In genomic region chr1:109531826-109532364, GRCh38 we compare ENCODE assay signal across 9 cellular contexts. TPM values are rescaled to one million over a fixed set of nuclear protein-coding genes. Genes with fewer than 3 reads are reported as not detected.
DNase-seq lines count a peak whose midpoint lies in the region; ATAC-seq and TF ChIP-seq lines count a peak whose summit lies in the region.
"Had no signal": no experiment of that assay in that cellular context is flagged by ENCODE, and none has a peak within 500 bp of the region (broad histone marks: within the 10 kb centered on the region; RNA-seq: fewer than 3 reads in every experiment).

No MANE protein-coding gene starts in this region.

- in situ Hi-C loops in IMR-90 (cut with MboI; ENCODE audit: low sequenced_read_pairs), result loop anchor here (5.0 to 10.0 kb wide), 2 partner anchors 35 to 267 kb away; no protein-coding TSS in a partner anchor

- peak; percentile 20 for DNase-seq in activated CD4-positive, alpha-beta T cell treated with anti-CD3 and anti-CD28 coated beads for 36 hours
- no peak for DNase-seq in activated CD4-positive, alpha-beta T cell treated with anti-CD3 and anti-CD28 coated beads for 48 hours
- no peak for DNase-seq in IMR-90
- DNase-seq in dorsolateral prefrontal cortex, result no peak
- no peak for DNase-seq in RPMI8226
- DNase-seq in H7, result no peak
- DNase-seq: esophagus squamous epithelium had no signal

- no peak overlapping the region for H4K5ac ChIP-seq in IMR-90 (ENCODE audit: low read depth, low read length)

- H3K9me3 ChIP-seq in IMR-90 (ENCODE audit: control insufficient read depth, insufficient read depth, low read length) (no peaks in the 10 kb centered on the region), skeletal muscle tissue (ENCODE audit: control insufficient read depth in 3 of 3, low read length in 3 of 3) (no peaks in the 10 kb centered on the region)
- H3K9me3 ChIP-seq: esophagus squamous epithelium had no signal

- H3K9me1 ChIP-seq in IMR-90 (ENCODE audit: insufficient read depth, low read length), result no peaks in the 10 kb centered on the region; the same call in 1 of the 2 replicates

- H3K4me1 ChIP-seq in IMR-90 (ENCODE audit: control insufficient read depth, insufficient read depth, low read length) (peaks cover 7% of the 10 kb centered on the region), skeletal muscle tissue (ENCODE audit: control insufficient read depth in 3 of 3, insufficient read depth in 3 of 3, low read length in 3 of 3) (peaks cover 71 to 79% (median 71%) of the 10 kb centered on the region in 3 donors)

- H4K8ac ChIP-seq in IMR-90 (ENCODE audit: low read depth in 2 of 2, low read length in 2 of 2), result no peak overlapping the region; a peak in 1 of 4 replicates

- no peak overlapping the region for H2BK20ac ChIP-seq in IMR-90 (ENCODE audit: low read depth, low read length)

- H2AK5ac ChIP-seq in IMR-90 (ENCODE audit: low read depth, low read length), result no peak overlapping the region; the same call in 1 of the 2 replicates

- H3K4me3 ChIP-seq in IMR-90 (ENCODE audit: insufficient read depth, low read depth, low read length), result no peak overlapping the region
- H3K4me3 ChIP-seq in dorsolateral prefrontal cortex, result peak overlapping the region in 51 of 59 donors; percentile 3 to 59 (median 34)
- H3K4me3 ChIP-seq in skeletal muscle tissue (ENCODE audit: low read length in 3 of 3), result peak overlapping the region; percentile 49 to 63 (median 49)
- H3K4me3 ChIP-seq in H7 (ENCODE audit: insufficient read depth, low read depth, low read length), result no peak overlapping the region

- TF ChIP-seq RAD21 in IMR-90 (IDR thresholded peaks at IDR 0.05; ENCODE audit: low read length), result no peak

- H3K27me3 Mint-ChIP-seq in activated CD4-positive, alpha-beta T cell treated with anti-CD3 and anti-CD28 coated beads for 36 hours, result no peaks in the 10 kb centered on the region

- TF ChIP-seq CTCF in IMR-90 (conservative IDR thresholded peaks at IDR 0.05; ENCODE audit: low read depth, low read length) (no peak), dorsolateral prefrontal cortex (IDR thresholded peaks at IDR 0.05 in 54 of 56, conservative IDR thresholded peaks at IDR 0.05 in 2 of 56; ENCODE audit: low read depth in 1 of 56, partially characterized antibody in 56 of 56) (no peak)

- H3K9ac ChIP-seq in IMR-90 (ENCODE audit: low read depth, low read length) (no peak overlapping the region), skeletal muscle tissue (ENCODE audit: low read depth in 1 of 3, low read length in 3 of 3) (peak overlapping the region; percentile 30 to 79 (median 67))

- no peak overlapping the region for H3K14ac ChIP-seq in IMR-90 (replicated peaks; ENCODE audit: low read depth, low read length)

- H3K27ac Mint-ChIP-seq in activated CD4-positive, alpha-beta T cell treated with anti-CD3 and anti-CD28 coated beads for 36 hours, result peak overlapping the region; percentile 71

- H3K23ac ChIP-seq in IMR-90 (ENCODE audit: low read depth, low read length), result no peak overlapping the region

- peak overlapping the region; percentile 89 for H2AK9ac ChIP-seq in IMR-90 (replicated peaks; ENCODE audit: low read depth, low read length, poor library complexity)

- intact Hi-C loops in activated CD4-positive, alpha-beta T cell treated with anti-CD3 and anti-CD28 coated beads for 36 hours (cut with DNase I, micrococcal nuclease), result loop anchor here (1.0 to 2.0 kb wide), 13 partner anchors 34 to 489 kb away; partner anchors contain the start of genes CYB561D1 (in 2 of the 2), PSMA5 (in 2 of the 2), PSRC1 (in 1 of the 2) and WDR47 (in 1 of the 2)
- intact Hi-C loops in IMR-90 (cut with micrococcal nuclease), result loop anchor here (1.0 to 5.0 kb wide), 6 partner anchors 34 to 270 kb away; partner anchors contain the start of genes CYB561D1 and PSMA5
- intact Hi-C loops in dorsolateral prefrontal cortex (cut with DNase I), result loop anchor here (1.0 to 5.0 kb wide), 5 partner anchors 38 to 250 kb away; partner anchors contain the start of genes PSMA5 (in 2 of the 2), CYB561D1 (in 1 of the 2) and PSRC1 (in 1 of the 2)

- no peak for TF ChIP-seq POLR2A in IMR-90 (IDR thresholded peaks at IDR 0.05; ENCODE audit: low read depth, low read length)

- no peak overlapping the region for H3K56ac ChIP-seq in IMR-90 (ENCODE audit: extremely low read depth, insufficient read depth, low read length)

- H3K4me2 ChIP-seq in IMR-90 (ENCODE audit: low read depth, low read length), result no peak overlapping the region

- BruUV-seq in IMR-90 (replicated peaks; lab: Mats Ljungman, UMichigan), result no TSS peak

- WGBS in IMR-90 (ENCODE audit: extremely low coverage in 2 of 2, insufficient read length in 1 of 2), 2 experiments, result 100% methylated on average over 3 of the region's 16 CpGs; no CpG with 5 or more reads in 1 of the 2 experiments

- ATAC-seq in activated CD4-positive, alpha-beta T cell treated with anti-CD3 and anti-CD28 coated beads for 36 hours, result no peak
- no peak for ATAC-seq in IMR-90 (ENCODE audit: low read depth)
- no peak for ATAC-seq in GM19397 (IDR thresholded peaks at IDR 0.05; ENCODE audit: unreplicated experiment)

- dilution Hi-C loops in IMR-90 (cut with HindIII; ENCODE audit: low sequenced_read_pairs, unreplicated experiment), result no loop called here

- H3K4me1 Mint-ChIP-seq in activated CD4-positive, alpha-beta T cell treated with anti-CD3 and anti-CD28 coated beads for 36 hours, result peaks cover 22% of the 10 kb centered on the region

- H2BK5ac ChIP-seq in IMR-90 (ENCODE audit: low read depth, low read length, poor library complexity, severe bottlenecking), result no peak overlapping the region

- H2AFZ ChIP-seq in IMR-90 (replicated peaks; ENCODE audit: low read length, poor library complexity), result peak overlapping the region; percentile 88

- no peak overlapping the region for H3K4ac ChIP-seq in IMR-90 (ENCODE audit: low read depth, low read length)

- H2BK120ac ChIP-seq in IMR-90 (ENCODE audit: low read depth, low read length), result no peak overlapping the region

- POLR2A ChIA-PET in activated CD4-positive, alpha-beta T cell treated with anti-CD3 and anti-CD28 coated beads for 36 hours (lab: Charles Lee), result interaction anchor here (0.6 to 1.6 kb wide), 6 partner anchors 27 to 864 kb away, joined by 3 to 11 read pairs (median 4); partner anchors contain the start of genes CYB561D1 and PSMA5
- POLR2A ChIA-PET in IMR-90 (lab: Charles Lee; ENCODE audit: unreplicated experiment), result interaction anchor here (0.6 kb wide), 1 partner anchor 48 kb away, joined by 3 read pairs; no protein-coding TSS in a partner anchor

- H2BK15ac ChIP-seq in IMR-90 (ENCODE audit: low read depth, low read length), result no peak overlapping the region; the same call in 2 of the 3 replicates

- no peaks in the 10 kb centered on the region for H3K36me3 Mint-ChIP-seq in activated CD4-positive, alpha-beta T cell treated with anti-CD3 and anti-CD28 coated beads for 36 hours (ENCODE audit: low read depth)

- H3K9me3 Mint-ChIP-seq in activated CD4-positive, alpha-beta T cell treated with anti-CD3 and anti-CD28 coated beads for 36 hours (ENCODE audit: low read depth), result no peaks in the 10 kb centered on the region

- H3K4me3 Mint-ChIP-seq in activated CD4-positive, alpha-beta T cell treated with anti-CD3 and anti-CD28 coated beads for 36 hours, result no peak overlapping the region

- H3K27me3 ChIP-seq in IMR-90 (ENCODE audit: control insufficient read depth, insufficient read depth, low read length), result peaks cover 11% of the 10 kb centered on the region
- H3K27me3 ChIP-seq in dorsolateral prefrontal cortex, result no peaks in the 10 kb centered on the region
- no peaks in the 10 kb centered on the region for H3K27me3 ChIP-seq in skeletal muscle tissue (ENCODE audit: control insufficient read depth in 3 of 3, insufficient read depth in 3 of 3, low read length in 3 of 3)
- H3K27me3 ChIP-seq in H7 (ENCODE audit: control insufficient read depth, insufficient read depth, low read length), result peaks cover 2% of the 10 kb centered on the region; the same call in 1 of the 2 replicates
- H3K27me3 ChIP-seq: esophagus squamous epithelium had no signal

- H3K18ac ChIP-seq in IMR-90 (ENCODE audit: low read depth, low read length), result no peak overlapping the region

- no peak overlapping the region for H3K27ac ChIP-seq in IMR-90 (ENCODE audit: insufficient read depth, low read length)
- peak overlapping the region in 56 of 59 donors; percentile 35 to 92 (median 84) for H3K27ac ChIP-seq in dorsolateral prefrontal cortex
- H3K27ac ChIP-seq in skeletal muscle tissue (ENCODE audit: low read depth, low read length), result peak overlapping the region; percentile 88

- no peak overlapping the region for H4K91ac ChIP-seq in IMR-90 (ENCODE audit: insufficient read depth, low read depth, low read length)

- CTCF ChIA-PET in activated CD4-positive, alpha-beta T cell treated with anti-CD3 and anti-CD28 coated beads for 36 hours (lab: Charles Lee), result interaction anchor here (0.6 to 21.9 kb wide), 43 partner anchors 8 to 781 kb away, joined by 3 to 864 read pairs (median 5); partner anchors contain the start of genes AHCYL1, AMIGO1, ATXN7L2 and CYB561D1
- CTCF ChIA-PET in IMR-90 (lab: Yijun Ruan, JAX), result interaction anchor here (0.8 to 3.2 kb wide), 13 partner anchors 10 to 130 kb away, joined by 3 to 75 read pairs (median 6); partner anchors contain the start of genes AMIGO1, ATXN7L2 and CYB561D1

- H3K36me3 ChIP-seq in IMR-90 (ENCODE audit: control insufficient read depth, insufficient read depth, low read length) (no peaks in the 10 kb centered on the region), skeletal muscle tissue (ENCODE audit: control insufficient read depth in 3 of 3, insufficient read depth in 3 of 3, low read length in 3 of 3) (no peaks in the 10 kb centered on the region), H7 (replicated peaks; ENCODE audit: control insufficient read depth, insufficient read depth, low read length) (no peaks in the 10 kb centered on the region)
- H3K36me3 ChIP-seq: esophagus squamous epithelium had no signal

- no peaks in the 10 kb centered on the region for H4K20me1 ChIP-seq in IMR-90 (ENCODE audit: insufficient read depth, low read length)

- no peaks in the 10 kb centered on the region for H3K79me1 ChIP-seq in IMR-90 (ENCODE audit: low read depth in 1 of 2, low read length in 2 of 2)

RNA-seq across cellular contexts. Expression of gene GPR61, which starts 7.8 kb away (rescaled TPM):
- total RNA-seq in activated CD4-positive, alpha-beta T cell treated with anti-CD3 and anti-CD28 coated beads for 36 hours, result under 1 TPM in 1 of 2 experiments, not detected in 1; 0.34 TPM
- total RNA-seq in IMR-90 (2012; rRNA removed) (under 0.01 TPM in 1 of 2 replicates, not detected in the other), dorsolateral prefrontal cortex (10 to 100 TPM in 119 of 120 experiments, 1 to 10 TPM in 1; 8.5 to 48.4 (median 29.2) TPM), skeletal muscle tissue (0.52 TPM)
- not detected in 2 replicates for polyA plus RNA-seq in IMR-90 (2012; rRNA removed)
- polyA plus RNA-seq in IMR-90 (2012; cell fraction: cytosol; rRNA removed), result not detected in 2 replicates
- 0.09 TPM in 1 of 2 replicates, not detected in the other for polyA plus RNA-seq in IMR-90 (2012; cell fraction: nucleus; rRNA removed; ENCODE audit: low replicate concordance)
- total RNA-seq in H7 (2014; rRNA removed; shearing (Covaris generic)), result 0.17 TPM in 1 of 2 replicates, not detected in the other
- total RNA-seq: esophagus squamous epithelium had no signal

RNA-seq across cellular contexts. Expression of gene GNAI3, which starts 16.5 kb away (rescaled TPM):
- 1 to 10 TPM; 7.1 to 9.6 TPM for total RNA-seq in activated CD4-positive, alpha-beta T cell treated with anti-CD3 and anti-CD28 coated beads for 36 hours
- total RNA-seq in IMR-90 (2012; rRNA removed), result 14.9 and 25.0 TPM in 2 replicates
- polyA plus RNA-seq in IMR-90 (2012; rRNA removed), result 4.8 and 5.9 TPM in 2 replicates
- 0.90 and 0.98 TPM in 2 replicates for polyA plus RNA-seq in IMR-90 (2012; cell fraction: cytosol; rRNA removed)
- 0.58 and 3.0 TPM in 2 replicates for polyA plus RNA-seq in IMR-90 (2012; cell fraction: nucleus; rRNA removed; ENCODE audit: low replicate concordance)
- 1 to 10 TPM; 3.6 to 7.2 (median 5.2) TPM for total RNA-seq in dorsolateral prefrontal cortex
- total RNA-seq in skeletal muscle tissue, result 8.4 TPM
- total RNA-seq in H7 (2014; rRNA removed; shearing (Covaris generic)), result 13.3 and 14.6 TPM in 2 replicates

RNA-seq across cellular contexts. Expression of gene AMIGO1, which starts 22.4 kb away (rescaled TPM):
- total RNA-seq in activated CD4-positive, alpha-beta T cell treated with anti-CD3 and anti-CD28 coated beads for 36 hours, result 1 to 10 TPM; 1.8 to 2.0 TPM
- 1.4 and 1.6 TPM in 2 replicates for total RNA-seq in IMR-90 (2012; rRNA removed)
- polyA plus RNA-seq in IMR-90 (2012; rRNA removed), result 1.5 TPM in 2 replicates
- polyA plus RNA-seq in IMR-90 (2012; cell fraction: cytosol; rRNA removed), result 0.81 and 1.1 TPM in 2 replicates
- 0.55 and 0.70 TPM in 2 replicates for polyA plus RNA-seq in IMR-90 (2012; cell fraction: nucleus; rRNA removed; ENCODE audit: low replicate concordance)
- 10 to 100 TPM; 18.0 to 60.3 (median 44.1) TPM for total RNA-seq in dorsolateral prefrontal cortex
- 8.4 TPM for total RNA-seq in skeletal muscle tissue
- total RNA-seq in H7 (2014; rRNA removed; shearing (Covaris generic)), result 1.1 and 1.9 TPM in 2 replicates

RNA-seq across cellular contexts. Expression of gene CYB561D1, which starts 38.0 kb away (rescaled TPM):
- total RNA-seq in activated CD4-positive, alpha-beta T cell treated with anti-CD3 and anti-CD28 coated beads for 36 hours, result 1 to 10 TPM; 7.1 to 8.7 TPM
- total RNA-seq in IMR-90 (2012; rRNA removed), result 3.6 and 5.7 TPM in 2 replicates
- polyA plus RNA-seq in IMR-90 (2012; rRNA removed), result 5.6 and 8.1 TPM in 2 replicates
- polyA plus RNA-seq in IMR-90 (2012; cell fraction: cytosol; rRNA removed), result 2.6 and 4.6 TPM in 2 replicates
- polyA plus RNA-seq in IMR-90 (2012; cell fraction: nucleus; rRNA removed; ENCODE audit: low replicate concordance), result 9.2 and 15.0 TPM in 2 replicates
- total RNA-seq in dorsolateral prefrontal cortex, result 10 to 100 TPM in 117 of 120 experiments, 1 to 10 TPM in 3; 9.4 to 21.7 (median 14.9) TPM
- total RNA-seq in skeletal muscle tissue, result 4.2 TPM
- 3.1 and 4.2 TPM in 2 replicates for total RNA-seq in H7 (2014; rRNA removed; shearing (Covaris generic))

RNA-seq across cellular contexts. Expression of gene ATXN7L2, which starts 48.2 kb away (rescaled TPM):
- 10 to 100 TPM; 11.7 to 13.0 TPM for total RNA-seq in activated CD4-positive, alpha-beta T cell treated with anti-CD3 and anti-CD28 coated beads for 36 hours
- total RNA-seq in IMR-90 (2012; rRNA removed) (1.3 and 1.7 TPM in 2 replicates), dorsolateral prefrontal cortex (10 to 100 TPM in 105 of 120 experiments, 1 to 10 TPM in 15; 6.6 to 31.7 (median 13.9) TPM), skeletal muscle tissue (3.1 TPM)
- polyA plus RNA-seq in IMR-90 (2012; rRNA removed), result 4.8 and 6.4 TPM in 2 replicates
- polyA plus RNA-seq in IMR-90 (2012; cell fraction: cytosol; rRNA removed), result 2.5 and 3.5 TPM in 2 replicates
- 11.5 and 22.5 TPM in 2 replicates for polyA plus RNA-seq in IMR-90 (2012; cell fraction: nucleus; rRNA removed; ENCODE audit: low replicate concordance)
- total RNA-seq in H7 (2014; rRNA removed; shearing (Covaris generic)), result 9.6 and 9.9 TPM in 2 replicates

Comparison
In these comparisons a context has a peak if more than half of its experiments do, and no peak if none do; other contexts are left out.
1. H3K4me3 ChIP-seq: peak in dorsolateral prefrontal cortex (51 of 59) and skeletal muscle tissue (3 of 3); none in IMR-90 (single experiment) and H7 (single experiment).